In the genomic region with DNA sequence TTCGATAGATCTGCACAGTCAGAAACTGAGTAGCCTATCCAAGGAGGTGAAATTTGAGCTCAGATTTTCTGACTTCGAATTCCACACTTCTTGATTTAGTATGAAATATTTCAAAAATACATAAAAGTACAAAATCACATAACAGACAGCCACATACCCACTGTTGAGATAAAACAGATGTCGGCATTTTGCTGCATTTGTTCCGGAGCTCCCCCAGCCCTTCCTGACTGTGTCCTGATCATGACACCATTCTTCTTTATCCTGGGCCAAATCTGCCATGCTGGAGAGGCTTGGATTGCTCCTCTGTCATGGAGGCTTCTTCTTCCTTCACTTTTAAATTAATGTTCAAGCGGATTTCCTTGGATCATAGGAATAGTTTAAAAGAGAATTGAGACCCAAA, we compare ENCODE assay signal across 20 cellular contexts.
DNase-seq lines count a peak whose midpoint lies in the region; ATAC-seq and TF ChIP-seq lines count a peak whose summit lies in the region.
"Had no signal": no experiment of that assay in that cellular context is flagged by ENCODE, and none has a peak within 500 bp of the region (broad histone marks: within the 10 kb centered on the region; RNA-seq: fewer than 3 reads in every experiment).

No MANE protein-coding gene starts in this region.

- BruUV-seq in HCT116 (replicated peaks; lab: Mats Ljungman, UMichigan) = no TSS peak

- peak overlapping the region; percentile 90 for H3K27ac Mint-ChIP-seq in T-helper 2 cell treated with Interferon-gamma antibody and Interleukin-4, amounts not matched to agents 5 μg/mL and 100 μg/mL, for 36 hours
- peak overlapping the region; percentile 12 for H3K27ac Mint-ChIP-seq in activated CD8-positive, alpha-beta T cell treated with anti-CD3 and anti-CD28 coated beads, Interleukin-2, amount 10 ng/mL, durations not matched to agents 7 days and 5 days
- peak overlapping the region; percentile 5 for H3K27ac Mint-ChIP-seq in mesothelial cell of epicardium

- no peak for TF ChIP-seq CTCF in HCT116 (IDR thresholded peaks at IDR 0.05 in 2 of 3, conservative IDR thresholded peaks at IDR 0.05 in 1 of 3; ENCODE audit: borderline replicate concordance in 1 of 3, insufficient read depth in 1 of 3, low read depth in 2 of 3, low read length in 2 of 3)
- no peak for TF ChIP-seq CTCF in mesothelial cell of epicardium (IDR thresholded peaks at IDR 0.05; ENCODE audit: unreplicated experiment)

- no peaks in the 10 kb centered on the region for H3K79me2 ChIP-seq in HCT116 (ENCODE audit: insufficient read depth, low read length)
- H3K79me2 ChIP-seq: hepatocyte had no signal

- intact Hi-C loops in HCT116 (cut with micrococcal nuclease) = loop anchor here (2.0 kb wide), 1 partner anchor 122 kb away; no protein-coding TSS in a partner anchor

- CTCF ChIA-PET in HCT116 (lab: Charles Lee) = interaction anchor here (1.1 kb wide), 1 partner anchor 35 kb away, joined by 8 read pairs; no protein-coding TSS in a partner anchor
- CTCF ChIA-PET in activated CD8-positive, alpha-beta T cell treated with anti-CD3 and anti-CD28 coated beads, Interleukin-2, amount 10 ng/mL, durations not matched to agents 7 days and 5 days (lab: Charles Lee) = interaction anchor here (0.8 to 3.0 kb wide), 12 partner anchors 19 to 214 kb away, joined by 3 to 15 read pairs (median 4); no protein-coding TSS in a partner anchor

- POLR2A ChIA-PET in HCT116 (lab: Charles Lee) = interaction anchor here (1.0 to 2.4 kb wide), 4 partner anchors 24 to 122 kb away, joined by 4 to 15 read pairs (median 8); no protein-coding TSS in a partner anchor
- POLR2A ChIA-PET in activated CD8-positive, alpha-beta T cell treated with anti-CD3 and anti-CD28 coated beads, Interleukin-2, amount 10 ng/mL, durations not matched to agents 7 days and 5 days (lab: Charles Lee) = interaction anchor here (0.7 to 2.5 kb wide), 3 partner anchors 66 to 123 kb away, joined by 3 to 15 read pairs (median 3); a partner anchor contains a TSS

- no peak overlapping the region for H3K4me3 ChIP-seq in HCT116 (replicated peaks in 1 of 2; ENCODE audit: low read depth in 1 of 2, low read length in 2 of 2)
- H3K4me3 ChIP-seq: hepatocyte, lower lobe of right lung, ovary, transverse colon had no signal

- no peaks in the 10 kb centered on the region for H3K9me3 Mint-ChIP-seq in T-helper 2 cell treated with Interferon-gamma antibody and Interleukin-4, amounts not matched to agents 5 μg/mL and 100 μg/mL, for 36 hours
- H3K9me3 Mint-ChIP-seq in activated CD8-positive, alpha-beta T cell treated with anti-CD3 and anti-CD28 coated beads, Interleukin-2, amount 10 ng/mL, durations not matched to agents 7 days and 5 days (ENCODE audit: insufficient read depth) = peaks cover 3% of the 10 kb centered on the region
- no peaks in the 10 kb centered on the region for H3K9me3 Mint-ChIP-seq in mesothelial cell of epicardium

- peak overlapping the region; percentile 76 for H3K4me3 Mint-ChIP-seq in T-helper 2 cell treated with Interferon-gamma antibody and Interleukin-4, amounts not matched to agents 5 μg/mL and 100 μg/mL, for 36 hours
- no peak overlapping the region for H3K4me3 Mint-ChIP-seq in activated CD8-positive, alpha-beta T cell treated with anti-CD3 and anti-CD28 coated beads, Interleukin-2, amount 10 ng/mL, durations not matched to agents 7 days and 5 days
- H3K4me3 Mint-ChIP-seq in mesothelial cell of epicardium = no peak overlapping the region

- H3K4me1 Mint-ChIP-seq in T-helper 2 cell treated with Interferon-gamma antibody and Interleukin-4, amounts not matched to agents 5 μg/mL and 100 μg/mL, for 36 hours (ENCODE audit: low read depth) = peaks cover 69% of the 10 kb centered on the region
- H3K4me1 Mint-ChIP-seq in activated CD8-positive, alpha-beta T cell treated with anti-CD3 and anti-CD28 coated beads, Interleukin-2, amount 10 ng/mL, durations not matched to agents 7 days and 5 days (ENCODE audit: low read depth) = peaks cover 62% of the 10 kb centered on the region
- peaks cover 20% of the 10 kb centered on the region for H3K4me1 Mint-ChIP-seq in mesothelial cell of epicardium

- no peak for TF ChIP-seq POLR2A in HCT116 (IDR thresholded peaks at IDR 0.05; ENCODE audit: borderline replicate concordance, extremely low read depth, insufficient read depth, insufficient read length)

- peak overlapping the region; percentile 30; the same call in 1 of the 2 replicates for H3K9ac ChIP-seq in HCT116 (ENCODE audit: low read length)
- H3K9ac ChIP-seq: KMS-11 had no signal

- no peaks in the 10 kb centered on the region for H3K9me3 ChIP-seq in HCT116 (ENCODE audit: control insufficient read depth in 1 of 2, insufficient read depth in 1 of 2, low read depth in 1 of 2, low read length in 2 of 2)
- H3K9me3 ChIP-seq: BE2C, lower lobe of right lung, ovary, transverse colon had no signal

- TF ChIP-seq RAD21 in HCT116 (IDR thresholded peaks at IDR 0.05; ENCODE audit: low read depth) = no peak

- RAD21 ChIA-PET in HCT116 (lab: Charles Lee; ENCODE audit: low non-redundant PET in 1 of 2, low total read pairs in 2 of 2, uncharacterized antibody in 2 of 2, unreplicated experiment in 2 of 2) = no interaction called here

- no peaks in the 10 kb centered on the region for H3K27me3 ChIP-seq in HCT116 (ENCODE audit: insufficient read depth, low read length)
- H3K27me3 ChIP-seq: BE2C, hepatocyte, ovary, transverse colon had no signal

- ATAC-seq in HCT116 = no peak
- no peak for ATAC-seq in activated CD8-positive, alpha-beta T cell treated with anti-CD3 and anti-CD28 coated beads, Interleukin-2, amount 10 ng/mL, durations not matched to agents 7 days and 5 days
- ATAC-seq: sciatic nerve had no signal

- H4K20me1 ChIP-seq in HCT116 (ENCODE audit: insufficient read depth) = no peaks in the 10 kb centered on the region

- no peaks in the 10 kb centered on the region for H3K9me2 ChIP-seq in HCT116 (ENCODE audit: insufficient read depth)

- DNase-seq in T-helper 2 cell treated with Interferon-gamma antibody and Interleukin-4, amounts not matched to agents 5 μg/mL and 100 μg/mL, for 36 hours (ENCODE audit: low spot score) = no peak
- DNase-seq in T-helper 2 cell (no peak), HCT116 (ENCODE audit: low read depth, low spot score) (no peak), mesothelial cell of epicardium (ENCODE audit: low spot score in 2 of 2, unreplicated experiment in 2 of 2) (no peak), DMS 273 (lab: John Stamatoyannopoulos, UW; ENCODE audit: unreplicated experiment) (no peak), cortex of kidney (lab: John Stamatoyannopoulos, UW) (no peak), middle frontal gyrus (ENCODE audit: extremely low spot score, low spot score) (no peak)
- DNase-seq in activated CD8-positive, alpha-beta T cell treated with anti-CD3 and anti-CD28 coated beads, Interleukin-2, amount 10 ng/mL, durations not matched to agents 7 days and 5 days = no peak
- DNase-seq: BE2C; dermis blood vessel endothelial cell; lower lobe of right lung; NCI-H1092; NCI-H2081 treated with DMSO at 0.1 percent for 48 hours; NCI-H510A; ovary; stimulated activated naive CD4-positive, alpha-beta T cell; transverse colon had no signal

- H3K36me3 ChIP-seq in HCT116 (ENCODE audit: control insufficient read depth in 1 of 2, insufficient read depth in 2 of 2, low read length in 2 of 2) = no peaks in the 10 kb centered on the region
- H3K36me3 ChIP-seq: BE2C, lower lobe of right lung, ovary, transverse colon had no signal

- H3K27ac ChIP-seq in HCT116 (ENCODE audit: low read depth, low read length) = peak overlapping the region; percentile 84
- H3K27ac ChIP-seq: hepatocyte, KMS-11, lower lobe of right lung, ovary, transverse colon had no signal

- peaks cover 5% of the 10 kb centered on the region for H3K36me3 Mint-ChIP-seq in T-helper 2 cell treated with Interferon-gamma antibody and Interleukin-4, amounts not matched to agents 5 μg/mL and 100 μg/mL, for 36 hours (ENCODE audit: low read depth)
- peaks cover 19% of the 10 kb centered on the region for H3K36me3 Mint-ChIP-seq in activated CD8-positive, alpha-beta T cell treated with anti-CD3 and anti-CD28 coated beads, Interleukin-2, amount 10 ng/mL, durations not matched to agents 7 days and 5 days (ENCODE audit: low read depth)
- H3K36me3 Mint-ChIP-seq in mesothelial cell of epicardium = no peaks in the 10 kb centered on the region

- peak overlapping the region; percentile 65 for H3K4me2 ChIP-seq in HCT116 (ENCODE audit: low read length)
- H3K4me2 ChIP-seq: hepatocyte, KMS-11 had no signal

- peaks cover 19 to 44% of the 10 kb centered on the region in 2 experiments for H3K4me1 ChIP-seq in HCT116 (ENCODE audit: control insufficient read depth in 1 of 2, insufficient read depth in 2 of 2, low read length in 2 of 2)
- H3K4me1 ChIP-seq: BE2C had no signal

- peak overlapping the region; percentile 69 for H2AFZ ChIP-seq in HCT116 (ENCODE audit: low read depth, low read length, poor library complexity, severe bottlenecking)
- H2AFZ ChIP-seq: hepatocyte had no signal

- no peaks in the 10 kb centered on the region for H3K27me3 Mint-ChIP-seq in T-helper 2 cell treated with Interferon-gamma antibody and Interleukin-4, amounts not matched to agents 5 μg/mL and 100 μg/mL, for 36 hours (ENCODE audit: low read depth)
- no peaks in the 10 kb centered on the region for H3K27me3 Mint-ChIP-seq in activated CD8-positive, alpha-beta T cell treated with anti-CD3 and anti-CD28 coated beads, Interleukin-2, amount 10 ng/mL, durations not matched to agents 7 days and 5 days (ENCODE audit: low read depth)
- H3K27me3 Mint-ChIP-seq in mesothelial cell of epicardium (ENCODE audit: low read depth) = peaks cover 11% of the 10 kb centered on the region

TF ChIP-seq in HCT116, 20 proteins besides CTCF, POLR2A, EP300 and RAD21 (continues in another document):
- no peak for TF ChIP-seq EZH2phosphoT487 (IDR thresholded peaks at IDR 0.05; ENCODE audit: borderline replicate concordance)
- no peak for TF ChIP-seq FOSL1 (IDR thresholded peaks at IDR 0.05; ENCODE audit: low read depth)
- TF ChIP-seq SP1 (IDR thresholded peaks at IDR 0.05; ENCODE audit: low read depth) = no peak

Comparison
In these comparisons a context has a peak if more than half of its experiments do, and no peak if none do; other contexts are left out.
1. H3K27ac Mint-ChIP-seq: peak in every context shown above with its lines; median percentile 90 in T-helper 2 cell treated with Interferon-gamma antibody and Interleukin-4, amounts not matched to agents 5 μg/mL and 100 μg/mL, for 36 hours; 12 in activated CD8-positive, alpha-beta T cell treated with anti-CD3 and anti-CD28 coated beads, Interleukin-2, amount 10 ng/mL, durations not matched to agents 7 days and 5 days; 5 in mesothelial cell of epicardium.